In genomic region chr16:2023098-2023925, GRCh38 we compare ENCODE assay signal across 8 cellular contexts. TPM values are rescaled to one million over a fixed set of nuclear protein-coding genes. Genes with fewer than 3 reads are reported as not detected.
DNase-seq lines count a peak whose midpoint lies in the region; ATAC-seq and TF ChIP-seq lines count a peak whose summit lies in the region.

No MANE protein-coding gene starts in this region.

- WGBS in SK-N-SH (ENCODE audit: low lambda C conversion rate): 27% methylated on average over 24 of the region's 51 CpGs
- WGBS in thymus: 19% methylated on average over 51 of the region's 51 CpGs

- DNase-seq in DMS114 treated with DMSO at 0.1 percent for 48 hours (lab: John Stamatoyannopoulos, UW; ENCODE audit: unreplicated experiment): peak; percentile 71
- peak; percentile 88 for DNase-seq in LoVo (ENCODE audit: low spot score)
- peak; percentile 97 for DNase-seq in SK-N-SH
- DNase-seq in Right ventricle myocardium inferior (ENCODE audit: missing footprints): peak; percentile 98
- peak; percentile 98 for DNase-seq in osteocyte (ENCODE audit: extremely low spot score, unreplicated experiment)

- peak overlapping the region; percentile 65 to 86 for H3K27ac ChIP-seq in SK-N-SH (ENCODE audit: low read depth in 2 of 2, low read length in 1 of 2)
- H3K27ac ChIP-seq in thymus (ENCODE audit: low read depth): peak overlapping the region; percentile 32

- peaks cover 9% of the 10 kb centered on the region for H3F3A ChIP-seq in SK-N-SH (replicated peaks; ENCODE audit: insufficient read depth)

- H3K4me3 Mint-ChIP-seq in activated naive CD4-positive, alpha-beta T cell treated with anti-CD3 and anti-CD28 coated beads, Interleukin-2, amount 50 U/mL, for 24 hours: peak overlapping the region; percentile 4
- H3K4me3 Mint-ChIP-seq in osteocyte (ENCODE audit: unreplicated experiment): peak overlapping the region; percentile 67

- peak overlapping the region; percentile 40 to 65 for H3K4me3 ChIP-seq in SK-N-SH (ENCODE audit: low read depth in 2 of 2, low read length in 1 of 2)
- peak overlapping the region; percentile 14 for H3K4me3 ChIP-seq in thymus (ENCODE audit: low read length)

- H3K9me3 ChIP-seq in SK-N-SH (no peaks in the 10 kb centered on the region), thymus (ENCODE audit: control insufficient read depth) (peaks cover 1% of the 10 kb centered on the region)

- peak; percentile 94 for TF ChIP-seq RAD21 in SK-N-SH (IDR thresholded peaks at IDR 0.05; ENCODE audit: low read length)

- peak overlapping the region; percentile 97 for H3K4me2 ChIP-seq in SK-N-SH

- H3K9ac ChIP-seq in SK-N-SH: peak overlapping the region; percentile 59; the same call in 1 of the 2 replicates

- peaks cover 11% of the 10 kb centered on the region for H3K27me3 Mint-ChIP-seq in activated naive CD4-positive, alpha-beta T cell treated with anti-CD3 and anti-CD28 coated beads, Interleukin-2, amount 50 U/mL, for 24 hours
- H3K27me3 Mint-ChIP-seq in osteocyte (ENCODE audit: unreplicated experiment): peaks cover 8% of the 10 kb centered on the region

- peaks cover 4% of the 10 kb centered on the region for H3K4me1 Mint-ChIP-seq in activated naive CD4-positive, alpha-beta T cell treated with anti-CD3 and anti-CD28 coated beads, Interleukin-2, amount 50 U/mL, for 24 hours
- H3K4me1 Mint-ChIP-seq in osteocyte (ENCODE audit: unreplicated experiment): peaks cover 32% of the 10 kb centered on the region

- POLR2A ChIA-PET in SK-N-SH (lab: Yijun Ruan, JAX): interaction anchor here (0.7 to 1.5 kb wide), 4 partner anchors 19 to 132 kb away, joined by 3 to 6 read pairs (median 4); partner anchors contain the start of genes NTHL1, RPS2, TRAF7 and TSC2

- H3K9me2 ChIP-seq in SK-N-SH: no peaks in the 10 kb centered on the region

- H3K9me3 Mint-ChIP-seq in activated naive CD4-positive, alpha-beta T cell treated with anti-CD3 and anti-CD28 coated beads, Interleukin-2, amount 50 U/mL, for 24 hours: no peaks in the 10 kb centered on the region
- no peaks in the 10 kb centered on the region for H3K9me3 Mint-ChIP-seq in osteocyte (ENCODE audit: unreplicated experiment)

- H3K79me2 ChIP-seq in SK-N-SH (ENCODE audit: insufficient read depth): peaks cover 14% of the 10 kb centered on the region; the same call in 1 of the 2 replicates

- peak; percentile 89 for TF ChIP-seq CTCF in SK-N-SH (IDR thresholded peaks at IDR 0.05)
- peak; percentile 97 for TF ChIP-seq CTCF in osteocyte (IDR thresholded peaks at IDR 0.05)

- H3K27ac Mint-ChIP-seq in activated naive CD4-positive, alpha-beta T cell treated with anti-CD3 and anti-CD28 coated beads, Interleukin-2, amount 50 U/mL, for 24 hours: no peak overlapping the region
- peak overlapping the region; percentile 79 for H3K27ac Mint-ChIP-seq in osteocyte (ENCODE audit: unreplicated experiment)

- H2AFZ ChIP-seq in SK-N-SH (ENCODE audit: low read depth): peak overlapping the region; percentile 93

- TF ChIP-seq EP300 in SK-N-SH (IDR thresholded peaks at IDR 0.05; ENCODE audit: borderline replicate concordance in 1 of 2, low read depth in 1 of 2, low read length in 1 of 2): no peak

- H3K27me3 ChIP-seq in SK-N-SH (ENCODE audit: insufficient read depth) (peaks cover 4% of the 10 kb centered on the region; the same call in 1 of the 2 replicates), thymus (ENCODE audit: control insufficient read depth, insufficient read depth) (peaks cover 65% of the 10 kb centered on the region)

- H4K20me1 ChIP-seq in SK-N-SH (ENCODE audit: insufficient read depth): peaks cover 7% of the 10 kb centered on the region; the same call in 1 of the 2 replicates

- CTCF ChIA-PET in SK-N-SH (lab: Yijun Ruan, JAX): interaction anchor here (0.6 to 6.5 kb wide), 36 partner anchors 9 to 460 kb away, joined by 3 to 68 read pairs (median 5); partner anchors contain the start of genes NTHL1, PKD1, RAB26 and SYNGR3

- intact Hi-C loops in Right ventricle myocardium inferior (cut with DNase I): loop anchor here (1.0 kb wide), 2 partner anchors 33 to 117 kb away; no protein-coding TSS in a partner anchor

- peaks cover 6 to 28% of the 10 kb centered on the region in 2 experiments; a peak in 2 of 4 replicates for H3K4me1 ChIP-seq in SK-N-SH (ENCODE audit: control insufficient read depth in 1 of 2, insufficient read depth in 2 of 2, low read depth in 1 of 2, low read length in 1 of 2)
- H3K4me1 ChIP-seq in thymus (ENCODE audit: control insufficient read depth, insufficient read depth, low read length): peaks cover 12% of the 10 kb centered on the region

- ATAC-seq in GM21576 (IDR thresholded peaks at IDR 0.05; ENCODE audit: unreplicated experiment) (peak; percentile 68), Right ventricle myocardium inferior (peak; percentile 91)

- H3K36me3 Mint-ChIP-seq in activated naive CD4-positive, alpha-beta T cell treated with anti-CD3 and anti-CD28 coated beads, Interleukin-2, amount 50 U/mL, for 24 hours: no peaks in the 10 kb centered on the region
- H3K36me3 Mint-ChIP-seq in osteocyte (ENCODE audit: unreplicated experiment): no peaks in the 10 kb centered on the region

- no peaks in the 10 kb centered on the region for H3K36me3 ChIP-seq in SK-N-SH (replicated peaks in 1 of 2; ENCODE audit: control insufficient read depth in 1 of 2, insufficient read depth in 2 of 2, low read length in 1 of 2)
- H3K36me3 ChIP-seq in thymus (ENCODE audit: control insufficient read depth, insufficient read depth): no peaks in the 10 kb centered on the region

TF ChIP-seq in SK-N-SH, 30 proteins besides CTCF, POLR2A, EP300 and RAD21:
- TF ChIP-seq SMC3 (IDR thresholded peaks at IDR 0.05; ENCODE audit: low read depth, low read length) (peak; percentile 94), FOXM1 (IDR thresholded peaks at IDR 0.05; ENCODE audit: low read depth) (no peak), MAX (IDR thresholded peaks at IDR 0.05; ENCODE audit: low read depth) (0 out of 2 replicates have a peak, but pooled peaks have one; percentile 18), RCOR1 (IDR thresholded peaks at IDR 0.05; ENCODE audit: low read length) (peak; percentile 24; the same call in 1 of the 2 replicates), POLR2AphosphoS5 (IDR thresholded peaks at IDR 0.05; ENCODE audit: low read depth, low read length) (peak; percentile 45; the same call in 1 of the 2 replicates), USF2 (IDR thresholded peaks at IDR 0.05; ENCODE audit: borderline replicate concordance, low read depth, low read length) (no peak)

RNA-seq across cellular contexts. Expression of gene NHERF2, which starts 3.4 kb away (rescaled TPM):
- polyA plus RNA-seq in SK-N-SH (2012; rRNA removed) (45.2 and 53.8 TPM in 2 replicates), thymus (23.4 TPM)
- polyA plus RNA-seq in SK-N-SH (2012; cell fraction: cytosol; rRNA removed): 30.7 and 46.0 TPM in 2 replicates
- polyA plus RNA-seq in SK-N-SH (2012; cell fraction: nucleus; rRNA removed): 43.9 and 70.4 TPM in 2 replicates
- total RNA-seq in Right ventricle myocardium inferior (292 TPM), osteocyte (143 and 146 TPM in 2 replicates)

RNA-seq across cellular contexts. Expression of gene NPW, which starts 3.7 kb away (rescaled TPM):
- polyA plus RNA-seq in SK-N-SH (2012; rRNA removed) (0.62 and 1.1 TPM in 2 replicates), thymus (1.2 TPM)
- polyA plus RNA-seq in SK-N-SH (2012; cell fraction: cytosol; rRNA removed): 0.37 and 1.1 TPM in 2 replicates
- 6.7 and 14.8 TPM in 2 replicates for polyA plus RNA-seq in SK-N-SH (2012; cell fraction: nucleus; rRNA removed)
- total RNA-seq in Right ventricle myocardium inferior (not detected), osteocyte (4.1 and 4.4 TPM in 2 replicates)

RNA-seq across cellular contexts. Expression of gene ZNF598, which starts 13.7 kb away (rescaled TPM):
- polyA plus RNA-seq in SK-N-SH (2012; rRNA removed) (38.1 and 47.8 TPM in 2 replicates), thymus (46.2 TPM)
- 19.2 and 29.4 TPM in 2 replicates for polyA plus RNA-seq in SK-N-SH (2012; cell fraction: cytosol; rRNA removed)
- 170 and 358 TPM in 2 replicates for polyA plus RNA-seq in SK-N-SH (2012; cell fraction: nucleus; rRNA removed)
- total RNA-seq in Right ventricle myocardium inferior (18.5 TPM), osteocyte (45.4 and 46.9 TPM in 2 replicates)

RNA-seq across cellular contexts. Expression of gene NTHL1, which starts 24.3 kb away (rescaled TPM):
- polyA plus RNA-seq in SK-N-SH (2012; rRNA removed): 72.9 and 77.3 TPM in 2 replicates
- polyA plus RNA-seq in SK-N-SH (2012; cell fraction: cytosol; rRNA removed): 32.1 and 51.5 TPM in 2 replicates
- 59.5 and 109 TPM in 2 replicates for polyA plus RNA-seq in SK-N-SH (2012; cell fraction: nucleus; rRNA removed)
- total RNA-seq in Right ventricle myocardium inferior: 23.3 TPM
- 22.2 and 24.3 TPM in 2 replicates for total RNA-seq in osteocyte
- polyA plus RNA-seq in thymus: 32.7 TPM

RNA-seq across cellular contexts. Expression of gene TSC2, which starts 24.5 kb away (rescaled TPM):
- polyA plus RNA-seq in SK-N-SH (2012; rRNA removed): 76.7 and 96.1 TPM in 2 replicates
- polyA plus RNA-seq in SK-N-SH (2012; cell fraction: cytosol; rRNA removed): 22.6 and 32.9 TPM in 2 replicates
- 376 and 625 TPM in 2 replicates for polyA plus RNA-seq in SK-N-SH (2012; cell fraction: nucleus; rRNA removed)
- total RNA-seq in Right ventricle myocardium inferior: 62.8 TPM
- 183 and 194 TPM in 2 replicates for total RNA-seq in osteocyte
- polyA plus RNA-seq in thymus: 61.8 TPM

Comparison
In these comparisons a context has a peak if more than half of its experiments do, and no peak if none do; other contexts are left out.
1. Peak in every context shown above with its lines: DNase-seq, ATAC-seq, H3K4me3 ChIP-seq and H3K27ac ChIP-seq.